Comparison of ENCODE assay signal across 20 cellular contexts in genomic region chr3:39110041-39110639, GRCh38. TPM values are rescaled to one million over a fixed set of nuclear protein-coding genes. Genes with fewer than 3 reads are reported as not detected.
A peak's percentile ranks its signal among the peaks of the same experiment; 100 is the strongest.
DNase-seq lines count a peak whose midpoint lies in the region; ATAC-seq and TF ChIP-seq lines count a peak whose summit lies in the region.
"Had no signal": no experiment of that assay in that cellular context is flagged by ENCODE, and none has a peak within 500 bp of the region (broad histone marks: within the 10 kb centered on the region; RNA-seq: fewer than 3 reads in every experiment).

No MANE protein-coding gene starts in this region.

- peaks cover 23% of the 10 kb centered on the region for H3K79me2 ChIP-seq in osteoblast (ENCODE audit: insufficient read depth, low read length)

- no peak overlapping the region for H3K4me2 ChIP-seq in osteoblast (ENCODE audit: insufficient read depth, low read length)
- H3K4me2 ChIP-seq: SK-N-SH had no signal

- no peak for TF ChIP-seq POLR2A in ovary (IDR thresholded peaks at IDR 0.05)

- no peak overlapping the region for H3K4me3 ChIP-seq in brain microvascular endothelial cell (ENCODE audit: low read depth, low read length)
- no peak overlapping the region for H3K4me3 ChIP-seq in osteoblast (ENCODE audit: insufficient read depth, low read length)
- H3K4me3 ChIP-seq in ovary: no peak overlapping the region
- H3K4me3 ChIP-seq: MG63, Peyer's patch had no signal

- peak; percentile 54 for DNase-seq in cardiac septum (ENCODE audit: low spot score)
- DNase-seq in Right ventricle myocardium superior: no peak
- peak; percentile 34 for DNase-seq in HuH-7 (ENCODE audit: low spot score)
- no peak for DNase-seq in brain microvascular endothelial cell
- peak; percentile 46 for DNase-seq in osteoblast (ENCODE audit: insufficient read length, low spot score, missing footprints)
- DNase-seq in ovary: no peak
- DNase-seq in foreskin melanocyte: no peak
- DNase-seq in superior temporal gyrus (ENCODE audit: extremely low spot score): no peak
- DNase-seq: DMS153, HCEC 1CT, MG63, NCI-H1092, NCI-H146, NCI-H2081 treated with DMSO at 0.1 percent for 48 hours, NCI-H2227 treated with DMSO at 0.1 percent for 48 hours, NCI-H524, SK-N-SH had no signal

- H3K36me3 ChIP-seq in brain microvascular endothelial cell (replicated peaks): peaks cover 3% of the 10 kb centered on the region
- peaks cover 6% of the 10 kb centered on the region for H3K36me3 ChIP-seq in osteoblast (ENCODE audit: insufficient read depth, low read length)
- no peaks in the 10 kb centered on the region for H3K36me3 ChIP-seq in ovary
- H3K36me3 ChIP-seq: MG63, Peyer's patch had no signal

- H4K20me1 ChIP-seq in osteoblast (ENCODE audit: insufficient read depth, low read length): peaks cover 14% of the 10 kb centered on the region

- H2AFZ ChIP-seq in osteoblast (ENCODE audit: low read length): no peak overlapping the region

- 83 to 94% (median 88%) methylated on average over 2 of the region's 2 CpGs for WGBS in ovary, 3 donors

- no peaks in the 10 kb centered on the region for H3K27me3 ChIP-seq in brain microvascular endothelial cell (replicated peaks)
- H3K27me3 ChIP-seq in osteoblast (ENCODE audit: insufficient read depth, low read length): no peaks in the 10 kb centered on the region
- no peaks in the 10 kb centered on the region for H3K27me3 ChIP-seq in ovary
- H3K27me3 ChIP-seq: MG63, Peyer's patch had no signal

- peak; percentile 19 for TF ChIP-seq CTCF in brain microvascular endothelial cell (IDR thresholded peaks at IDR 0.05; ENCODE audit: low read depth, low read length, missing control alignments)
- TF ChIP-seq CTCF in osteoblast (IDR thresholded peaks at IDR 0.05; ENCODE audit: extremely low read depth, low read depth, low read length): no peak
- TF ChIP-seq CTCF in ovary (IDR thresholded peaks at IDR 0.05): no peak

- no peak for TF ChIP-seq EP300 in ovary (IDR thresholded peaks at IDR 0.05)

- H3K4me1 ChIP-seq in osteoblast (ENCODE audit: insufficient read depth, low read length): peaks cover 18% of the 10 kb centered on the region
- H3K4me1 ChIP-seq in ovary (ENCODE audit: insufficient read depth): peaks cover 4% of the 10 kb centered on the region

- ATAC-seq in Right ventricle myocardium superior (ENCODE audit: poor library complexity): no peak
- ATAC-seq: Right ventricle myocardium inferior had no signal

- H3K27ac ChIP-seq in brain microvascular endothelial cell (no peak overlapping the region), osteoblast (ENCODE audit: low read depth, low read length) (no peak overlapping the region), ovary (no peak overlapping the region)
- H3K27ac ChIP-seq: C4-2B had no signal

- intact Hi-C loops in cardiac septum (cut with DNase I): no loop called here
- intact Hi-C loops in Right ventricle myocardium superior (cut with DNase I): no loop called here
- intact Hi-C loops in ovary (cut with DNase I): no loop called here

- H3K9me3 ChIP-seq in osteoblast (ENCODE audit: low read depth, low read length) (no peaks in the 10 kb centered on the region), ovary (no peaks in the 10 kb centered on the region)
- H3K9me3 ChIP-seq: MG63, Peyer's patch, SK-N-SH had no signal

- in situ Hi-C loops in brain microvascular endothelial cell (cut with HindIII; ENCODE audit: low pct_ligation_motif_present, low sequenced_read_pairs): loop anchor here (25.0 kb wide), 1 partner anchor 177 kb away; the partner anchor contains the start of gene CX3CR1

RNA-seq across cellular contexts. Expression of gene TTC21A, which starts 2.7 kb away (rescaled TPM):
- 3.0 TPM for total RNA-seq in cardiac septum
- 2.0 TPM for total RNA-seq in Right ventricle myocardium superior
- total RNA-seq in osteoblast: 6.9 and 8.5 TPM in 2 replicates
- 10 to 100 TPM in 3 of 7 donors, 1 to 10 TPM in 4; 4.8 to 21.4 (median 9.1) TPM for total RNA-seq in ovary
- 1 to 10 TPM; 4.2 to 4.8 TPM for polyA plus RNA-seq in ovary

RNA-seq across cellular contexts. Expression of gene GORASP1, which starts 2.7 kb away (rescaled TPM):
- 45.9 TPM for total RNA-seq in cardiac septum
- 48.4 TPM for total RNA-seq in Right ventricle myocardium superior
- 44.5 and 46.0 TPM in 2 replicates for total RNA-seq in osteoblast
- total RNA-seq in ovary: 10 to 100 TPM; 38.0 to 54.5 (median 47.8) TPM
- 10 to 100 TPM; 31.4 to 32.5 TPM for polyA plus RNA-seq in ovary

RNA-seq across cellular contexts. Expression of gene CSRNP1, which starts 43.3 kb away (rescaled TPM):
- total RNA-seq in cardiac septum (11.5 TPM), Right ventricle myocardium superior (11.4 TPM), osteoblast (5.8 and 8.0 TPM in 2 replicates), ovary (100 to 1,000 TPM in 2 of 7 donors, 10 to 100 TPM in 5; 22.4 to 118 (median 54.9) TPM)
- 10 to 100 TPM in 1 of 2 donors, 1 to 10 TPM in 1; 6.5 to 24.7 TPM for polyA plus RNA-seq in ovary

RNA-seq across cellular contexts. Expression of gene WDR48, which starts 58.3 kb away (rescaled TPM):
- total RNA-seq in cardiac septum: 24.5 TPM
- total RNA-seq in Right ventricle myocardium superior: 33.1 TPM
- 39.8 TPM in 2 replicates for total RNA-seq in osteoblast
- 10 to 100 TPM; 20.7 to 43.7 (median 38.2) TPM for total RNA-seq in ovary
- polyA plus RNA-seq in ovary: 10 to 100 TPM; 20.8 to 55.5 TPM

RNA-seq across cellular contexts. Expression of gene SCN11A, which starts 58.4 kb away (rescaled TPM):
- total RNA-seq in cardiac septum: 0.05 TPM
- 0.05 TPM for total RNA-seq in Right ventricle myocardium superior
- under 0.01 TPM in 1 of 2 replicates, not detected in the other for total RNA-seq in osteoblast
- under 1 TPM; under 0.01 to 0.34 (median 0.13) TPM for total RNA-seq in ovary
- under 1 TPM; 0.04 to 0.30 TPM for polyA plus RNA-seq in ovary

Comparison
In these comparisons a context has a peak if more than half of its experiments do, and no peak if none do; other contexts are left out.
1. DNase-seq: peak in cardiac septum (single experiment), HuH-7 (single experiment) and osteoblast (single experiment); none in Right ventricle myocardium superior (single experiment), brain microvascular endothelial cell (single experiment), ovary (0 of 5), foreskin melanocyte (single experiment) and superior temporal gyrus (single experiment).